In genomic region chr4:8472166-8472688, GRCh38 we compare ENCODE assay signal across 11 cellular contexts. TPM values are rescaled to one million over a fixed set of nuclear protein-coding genes. Genes with fewer than 3 reads are reported as not detected.
DNase-seq lines count a peak whose midpoint lies in the region; ATAC-seq and TF ChIP-seq lines count a peak whose summit lies in the region.
"Had no signal": no experiment of that assay in that cellular context is flagged by ENCODE, and none has a peak within 500 bp of the region (broad histone marks: within the 10 kb centered on the region; RNA-seq: fewer than 3 reads in every experiment).

No MANE protein-coding gene starts in this region.

- TF ChIP-seq POLR2A in suprapubic skin (IDR thresholded peaks at IDR 0.05): no peak

- no peaks in the 10 kb centered on the region for H3K9me3 ChIP-seq in cardiac muscle cell (ENCODE audit: low read depth)
- no peaks in the 10 kb centered on the region for H3K9me3 ChIP-seq in colonic mucosa
- H3K9me3 ChIP-seq in upper lobe of right lung: no peaks in the 10 kb centered on the region
- no peaks in the 10 kb centered on the region for H3K9me3 ChIP-seq in suprapubic skin

- no peaks in the 10 kb centered on the region for H3K27me3 Mint-ChIP-seq in neural crest cell (ENCODE audit: low read depth)
- H3K27me3 Mint-ChIP-seq: memory B cell had no signal

- TF ChIP-seq CTCF in cardiac muscle cell (IDR thresholded peaks at IDR 0.05; ENCODE audit: low read depth, low read length): no peak
- no peak for TF ChIP-seq CTCF in colonic mucosa (IDR thresholded peaks at IDR 0.05)
- no peak for TF ChIP-seq CTCF in neural crest cell (conservative IDR thresholded peaks at IDR 0.05)
- TF ChIP-seq CTCF in upper lobe of right lung (IDR thresholded peaks at IDR 0.05): no peak
- TF ChIP-seq CTCF in suprapubic skin (IDR thresholded peaks at IDR 0.05): no peak

- H3K9me3 Mint-ChIP-seq in neural crest cell: no peaks in the 10 kb centered on the region
- H3K9me3 Mint-ChIP-seq: memory B cell had no signal

- intact Hi-C loops in left ventricle myocardium superior (cut with micrococcal nuclease): no loop called here
- intact Hi-C loops in colonic mucosa (cut with DNase I): no loop called here
- intact Hi-C loops in upper lobe of right lung (cut with DNase I): no loop called here

- no peaks in the 10 kb centered on the region for H3K27me3 ChIP-seq in cardiac muscle cell
- no peaks in the 10 kb centered on the region for H3K27me3 ChIP-seq in colonic mucosa
- no peaks in the 10 kb centered on the region for H3K27me3 ChIP-seq in upper lobe of right lung
- H3K27me3 ChIP-seq in suprapubic skin: no peaks in the 10 kb centered on the region

- no peaks in the 10 kb centered on the region for H3K4me1 ChIP-seq in cardiac muscle cell (ENCODE audit: low read depth)
- no peaks in the 10 kb centered on the region for H3K4me1 ChIP-seq in colonic mucosa
- peaks cover 13% of the 10 kb centered on the region for H3K4me1 ChIP-seq in upper lobe of right lung
- H3K4me1 ChIP-seq in suprapubic skin: peaks cover 18% of the 10 kb centered on the region

- H3K9ac ChIP-seq in colonic mucosa (ENCODE audit: low read depth in 2 of 2, low read length in 2 of 2): no peak overlapping the region

- peak overlapping the region; percentile 86 for H3K27ac Mint-ChIP-seq in neural crest cell (ENCODE audit: unreplicated experiment)
- H3K27ac Mint-ChIP-seq: memory B cell had no signal

- H3K4me1 Mint-ChIP-seq in neural crest cell: no peaks in the 10 kb centered on the region

- DNase-seq in cardiac muscle cell (ENCODE audit: low read depth in 1 of 2, low spot score in 1 of 2) (no peak), left ventricle myocardium superior (no peak), colonic mucosa (no peak), neural crest cell (ENCODE audit: low read depth, low spot score) (no peak), upper lobe of right lung (no peak), GM19240 (ENCODE audit: insufficient read length, low spot score) (no peak), HT-29 (ENCODE audit: low spot score) (no peak), suprapubic skin (ENCODE audit: low spot score in 2 of 2) (no peak)
- DNase-seq: activated CD8-positive, alpha-beta memory T cell treated with anti-CD3 and anti-CD28 coated beads, Interleukin-2, amount 50 U/mL, for 4 hours; DMS53 had no signal

- WGBS in suprapubic skin: 80% methylated on average over 6 of the region's 8 CpGs

- no peaks in the 10 kb centered on the region for H3K36me3 Mint-ChIP-seq in neural crest cell (ENCODE audit: low read depth)

- H3K27ac ChIP-seq in cardiac muscle cell: peak overlapping the region; percentile 33
- peak overlapping the region; percentile 6 for H3K27ac ChIP-seq in colonic mucosa
- peak overlapping the region; percentile 69 for H3K27ac ChIP-seq in upper lobe of right lung
- H3K27ac ChIP-seq in suprapubic skin: no peak overlapping the region

- ATAC-seq in left ventricle myocardium superior (no peak), upper lobe of right lung (no peak)

- no peak for TF ChIP-seq EP300 in suprapubic skin (IDR thresholded peaks at IDR 0.05)

- H3K36me3 ChIP-seq in cardiac muscle cell: peaks cover 16% of the 10 kb centered on the region
- no peaks in the 10 kb centered on the region for H3K36me3 ChIP-seq in colonic mucosa
- H3K36me3 ChIP-seq in upper lobe of right lung: peaks cover 24% of the 10 kb centered on the region
- H3K36me3 ChIP-seq in suprapubic skin: peaks cover 63% of the 10 kb centered on the region

- H3K4me3 ChIP-seq in cardiac muscle cell: no peak overlapping the region
- no peak overlapping the region for H3K4me3 ChIP-seq in colonic mucosa
- H3K4me3 ChIP-seq in upper lobe of right lung: no peak overlapping the region
- no peak overlapping the region for H3K4me3 ChIP-seq in suprapubic skin

- no peak overlapping the region for H3K4me3 Mint-ChIP-seq in neural crest cell
- H3K4me3 Mint-ChIP-seq: memory B cell had no signal

RNA-seq across cellular contexts. Expression of gene TRMT44, which starts 31.6 kb away (rescaled TPM):
- total RNA-seq in cardiac muscle cell (38.8 and 66.9 TPM in 2 replicates), left ventricle myocardium superior (8.4 TPM), colonic mucosa (10 to 100 TPM; 10.3 to 15.6 TPM), neural crest cell (20.1 and 24.7 TPM in 2 replicates), upper lobe of right lung (24.2 TPM), suprapubic skin (10 to 100 TPM; 30.8 to 60.0 (median 46.1) TPM)
- polyA plus RNA-seq in cardiac muscle cell: 20.6 and 23.6 TPM in 2 replicates
- total RNA-seq in HT-29 (2014; rRNA removed; shearing (Covaris generic)): 26.8 and 34.0 TPM in 2 replicates

RNA-seq across cellular contexts. Expression of gene ACOX3, which starts 31.7 kb away (rescaled TPM):
- total RNA-seq in cardiac muscle cell (26.5 and 38.7 TPM in 2 replicates), left ventricle myocardium superior (25.8 TPM), colonic mucosa (10 to 100 TPM; 19.9 to 26.1 TPM), neural crest cell (16.6 and 24.6 TPM in 2 replicates), upper lobe of right lung (21.6 TPM), suprapubic skin (10 to 100 TPM; 33.9 to 73.5 (median 54.3) TPM)
- 19.1 and 31.0 TPM in 2 replicates for polyA plus RNA-seq in cardiac muscle cell
- 7.5 and 9.7 TPM in 2 replicates for total RNA-seq in HT-29 (2014; rRNA removed; shearing (Covaris generic))
